In the genomic region with DNA sequence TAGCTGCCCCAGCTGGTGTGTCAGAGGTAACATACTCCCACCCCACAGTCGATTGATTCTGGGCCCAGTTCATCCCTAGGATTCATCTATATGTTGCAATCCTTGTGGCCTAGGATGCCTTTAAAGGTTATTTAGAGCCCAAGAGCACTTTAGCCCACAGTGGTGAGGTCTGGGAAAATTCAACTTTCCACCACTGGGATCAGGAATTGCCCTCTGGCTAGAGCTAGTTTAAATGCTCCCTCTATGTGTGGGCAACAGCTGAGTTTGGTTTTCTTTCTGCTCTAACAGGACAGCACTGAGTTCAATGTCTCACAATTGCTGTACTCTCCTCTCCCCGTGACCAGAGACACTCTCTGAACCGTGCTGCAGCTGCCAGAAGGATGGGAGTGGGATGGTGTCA, we compare ENCODE assay signal across 22 cellular contexts.
"Had no signal": no experiment of that assay in that cellular context is flagged by ENCODE, and none has a peak within 500 bp of the region (broad histone marks: within the 10 kb centered on the region; RNA-seq: fewer than 3 reads in every experiment).

No MANE protein-coding gene starts in this region.

- H3K4me3 Mint-ChIP-seq: activated B cell treated with CpG ODN at 0.5 μM for 24 hours; activated CD4-positive, alpha-beta memory T cell treated with anti-CD3 and anti-CD28 coated beads for 36 hours; activated naive CD8-positive, alpha-beta T cell treated with anti-CD3 and anti-CD28 coated beads for 36 hours; dendritic cell treated with granulocyte-macrophage colony-stimulating factor and Interleukin-4, amounts not matched to agents 40 ng/mL and 50 ng/mL, for 4 days; effector memory CD8-positive, alpha-beta T cell; T-helper 2 cell treated with Interferon-gamma antibody and Interleukin-4, amounts not matched to agents 5 μg/mL and 100 μg/mL, for 36 hours had no signal

- H3K27ac Mint-ChIP-seq: activated B cell treated with CpG ODN at 0.5 μM for 24 hours; activated CD4-positive, alpha-beta memory T cell treated with anti-CD3 and anti-CD28 coated beads for 36 hours; activated naive CD8-positive, alpha-beta T cell treated with anti-CD3 and anti-CD28 coated beads for 36 hours; dendritic cell treated with granulocyte-macrophage colony-stimulating factor and Interleukin-4, amounts not matched to agents 40 ng/mL and 50 ng/mL, for 4 days; effector memory CD8-positive, alpha-beta T cell; T-helper 2 cell treated with Interferon-gamma antibody and Interleukin-4, amounts not matched to agents 5 μg/mL and 100 μg/mL, for 36 hours had no signal

- H3K27ac ChIP-seq: cardiac muscle cell, foreskin keratinocyte, stomach, testis, upper lobe of left lung had no signal

- H3K27me3 ChIP-seq: cardiac muscle cell, foreskin keratinocyte, stomach, testis, upper lobe of left lung had no signal

- H3K9me3 ChIP-seq: stomach, testis, upper lobe of left lung had no signal

- FAIRE-seq: kidney, TTC549 had no signal

- H3K36me3 ChIP-seq: cardiac muscle cell, stomach, upper lobe of left lung had no signal

- ATAC-seq: effector memory CD8-positive, alpha-beta T cell; foreskin keratinocyte; left lobe of liver had no signal

- H3K27me3 Mint-ChIP-seq: activated naive CD8-positive, alpha-beta T cell treated with anti-CD3 and anti-CD28 coated beads for 36 hours had no signal

- H3K36me3 Mint-ChIP-seq: activated CD4-positive, alpha-beta memory T cell treated with anti-CD3 and anti-CD28 coated beads for 36 hours; activated naive CD8-positive, alpha-beta T cell treated with anti-CD3 and anti-CD28 coated beads for 36 hours had no signal

- H3K4me1 Mint-ChIP-seq: activated B cell treated with CpG ODN at 0.5 μM for 24 hours; activated naive CD8-positive, alpha-beta T cell treated with anti-CD3 and anti-CD28 coated beads for 36 hours had no signal

- H3K4me3 ChIP-seq: cardiac muscle cell, stomach, testis, upper lobe of left lung had no signal

- H3K9me3 Mint-ChIP-seq: activated B cell treated with CpG ODN at 0.5 μM for 24 hours; activated CD4-positive, alpha-beta memory T cell treated with anti-CD3 and anti-CD28 coated beads for 36 hours; activated naive CD8-positive, alpha-beta T cell treated with anti-CD3 and anti-CD28 coated beads for 36 hours; dendritic cell treated with granulocyte-macrophage colony-stimulating factor and Interleukin-4, amounts not matched to agents 40 ng/mL and 50 ng/mL, for 4 days; effector memory CD8-positive, alpha-beta T cell; T-helper 2 cell treated with Interferon-gamma antibody and Interleukin-4, amounts not matched to agents 5 μg/mL and 100 μg/mL, for 36 hours had no signal

- DNase-seq: activated B cell treated with CpG ODN at 0.5 μM for 24 hours; activated CD4-positive, alpha-beta memory T cell treated with anti-CD3 and anti-CD28 coated beads for 36 hours; activated CD4-positive, alpha-beta T cell treated with anti-CD3 and anti-CD28 coated beads for 4 hours; activated naive CD4-positive, alpha-beta T cell; activated naive CD8-positive, alpha-beta T cell treated with anti-CD3 and anti-CD28 coated beads for 36 hours; activated T-cell treated with anti-CD3 and anti-CD28 coated beads for 4 hours; amniotic stem cell; effector memory CD8-positive, alpha-beta T cell; foreskin keratinocyte; head of caudate nucleus; kidney; occipital lobe; posterior cingulate gyrus; stomach; SW 1271; testis; upper lobe of left lung had no signal
